15 cellular contexts compared by ENCODE assay signal in genomic region chr5:143986567-143987242, GRCh38.
DNase-seq lines count a peak whose midpoint lies in the region; ATAC-seq and TF ChIP-seq lines count a peak whose summit lies in the region.
"Had no signal": no experiment of that assay in that cellular context is flagged by ENCODE, and none has a peak within 500 bp of the region (broad histone marks: within the 10 kb centered on the region; RNA-seq: fewer than 3 reads in every experiment).

No MANE protein-coding gene starts in this region.

- no peak overlapping the region for H3K4me3 ChIP-seq in RWPE2 (ENCODE audit: severe bottlenecking)

- peak overlapping the region; percentile 94 for H3K27ac ChIP-seq in RWPE2 (ENCODE audit: poor library complexity, severe bottlenecking)
- H3K27ac ChIP-seq: foreskin keratinocyte had no signal

- no peak for TF ChIP-seq CTCF in RWPE2 (IDR thresholded peaks at IDR 0.05; ENCODE audit: poor library complexity, severe bottlenecking)

- DNase-seq in GM03348 (ENCODE audit: low spot score), result peak; percentile 70
- DNase-seq in RWPE2 (ENCODE audit: low spot score), result no peak
- DNase-seq in fibroblast of peridontal ligament (ENCODE audit: extremely low read depth), result peak; percentile 86
- DNase-seq in non-pigmented ciliary epithelial cell (ENCODE audit: low read depth), result peak; percentile 41
- no peak for DNase-seq in DMS53 (lab: John Stamatoyannopoulos, UW)
- no peak for DNase-seq in NCI-H82 (lab: John Stamatoyannopoulos, UW)
- no peak for DNase-seq in NCI-H187 treated with DMSO at 0.1 percent for 48 hours (lab: John Stamatoyannopoulos, UW)
- DNase-seq: CD8-positive, alpha-beta T cell; central memory CD4-positive, alpha-beta T cell; Karpas-422; NCI-H2227 treated with DMSO at 0.1 percent for 48 hours; stimulated activated CD4-positive, alpha-beta T cell treated with anti-CD3 and anti-CD28 coated beads, Interleukin-2, amount 100 ng/mL, for 24 hours; stimulated activated naive B cell treated with anti-CD40 and anti-IgM and Interleukin-4, amounts not matched to agents 10 μg/mL and 1 μg/mL and 100 μg/mL, for 72 hours had no signal

- no peaks in the 10 kb centered on the region for H3K27me3 ChIP-seq in RWPE2 (ENCODE audit: insufficient read depth, poor library complexity, severe bottlenecking)
- H3K27me3 ChIP-seq: foreskin keratinocyte had no signal

- no peaks in the 10 kb centered on the region for H3K9me3 ChIP-seq in RWPE2 (ENCODE audit: severe bottlenecking)

- no peak for ATAC-seq in RWPE2 (ENCODE audit: low read depth)
- ATAC-seq in GM21526 (IDR thresholded peaks at IDR 0.05; ENCODE audit: low FRiP score, unreplicated experiment), result no peak
- ATAC-seq: CD8-positive, alpha-beta T cell; stimulated activated naive B cell treated with anti-CD40 and anti-IgM and Interleukin-4, amounts not matched to agents 10 μg/mL and 1 μg/mL and 100 μg/mL, for 72 hours had no signal

- peaks cover 20% of the 10 kb centered on the region for H3K4me1 ChIP-seq in RWPE2 (ENCODE audit: insufficient read depth, poor library complexity, severe bottlenecking)

- H3K36me3 ChIP-seq in RWPE2 (ENCODE audit: low read depth), result no peaks in the 10 kb centered on the region

Comparison
In these comparisons a context has a peak if more than half of its experiments do, and no peak if none do; other contexts are left out.
1. DNase-seq: peak in GM03348 (single experiment), fibroblast of peridontal ligament (single experiment) and non-pigmented ciliary epithelial cell (single experiment); none in RWPE2 (single experiment), DMS53 (single experiment), NCI-H82 (single experiment) and NCI-H187 treated with DMSO at 0.1 percent for 48 hours (single experiment).